Comparison of ENCODE assay signal across 10 cellular contexts in genomic region chr11:35146711-35147110, GRCh38. TPM values are rescaled to one million over a fixed set of nuclear protein-coding genes. Genes with fewer than 3 reads are reported as not detected.
A peak's percentile ranks its signal among the peaks of the same experiment; 100 is the strongest.
DNase-seq lines count a peak whose midpoint lies in the region; ATAC-seq, FAIRE-seq and TF ChIP-seq lines count a peak whose summit lies in the region.
"Had no signal": no experiment of that assay in that cellular context is flagged by ENCODE, and none has a peak within 500 bp of the region (broad histone marks: within the 10 kb centered on the region; RNA-seq: fewer than 3 reads in every experiment).

No MANE protein-coding gene starts in this region.

- H3K27ac ChIP-seq in keratinocyte (ENCODE audit: control insufficient read depth, insufficient read depth, low read length): peak overlapping the region; percentile 66

- POLR2A ChIA-PET in activated CD4-positive, alpha-beta memory T cell treated with anti-CD3 and anti-CD28 coated beads for 36 hours (lab: Charles Lee): interaction anchor here (0.8 to 3.7 kb wide), 21 partner anchors 8 to 137 kb away, joined by 3 to 65 read pairs (median 5); no protein-coding TSS in a partner anchor

- H3K9me1 ChIP-seq in keratinocyte (ENCODE audit: control insufficient read depth, extremely low read depth, insufficient read depth, low read length): peaks cover 2% of the 10 kb centered on the region

- H3K4me3 ChIP-seq in keratinocyte (ENCODE audit: control insufficient read depth in 2 of 3, extremely low read depth in 1 of 3, insufficient read depth in 2 of 3, low read depth in 1 of 3, low read length in 3 of 3): peak overlapping the region in 1 of 3 experiments; percentile 9

- no peak overlapping the region for H3K9ac ChIP-seq in keratinocyte (ENCODE audit: control insufficient read depth, extremely low read depth, insufficient read depth, low read length)

- H3K4me1 Mint-ChIP-seq in CD14-positive monocyte (peaks cover 79% of the 10 kb centered on the region), HFFc6 (ENCODE audit: low read depth) (peaks cover 100% of the 10 kb centered on the region)
- H3K4me1 Mint-ChIP-seq in activated CD4-positive, alpha-beta memory T cell treated with anti-CD3 and anti-CD28 coated beads for 36 hours (ENCODE audit: low read depth): peaks cover 90% of the 10 kb centered on the region

- H4K20me1 ChIP-seq in keratinocyte (ENCODE audit: control insufficient read depth, extremely low read depth, insufficient read depth, low read length): peaks cover 42% of the 10 kb centered on the region

- H3K9me3 Mint-ChIP-seq in CD14-positive monocyte: peaks cover 0 to 2% (median 0%) of the 10 kb centered on the region in 7 donors
- 0 out of 2 replicates have a peak, but pooled peaks cover 4% of the 10 kb centered on the region for H3K9me3 Mint-ChIP-seq in HFFc6
- H3K9me3 Mint-ChIP-seq in activated CD4-positive, alpha-beta memory T cell treated with anti-CD3 and anti-CD28 coated beads for 36 hours: no peaks in the 10 kb centered on the region

- peaks cover 68% of the 10 kb centered on the region for H3K4me1 ChIP-seq in keratinocyte (ENCODE audit: control insufficient read depth, extremely low read depth, insufficient read depth, low read length)

- no peak overlapping the region for H3K4me3 Mint-ChIP-seq in CD14-positive monocyte
- peak overlapping the region; percentile 96 for H3K4me3 Mint-ChIP-seq in HFFc6
- peak overlapping the region; percentile 66 for H3K4me3 Mint-ChIP-seq in activated CD4-positive, alpha-beta memory T cell treated with anti-CD3 and anti-CD28 coated beads for 36 hours

- dilution Hi-C loops in keratinocyte (cut with MboI; ENCODE audit: extremely low pct_ligation_motif_present, low sequenced_read_pairs): no loop called here

- H3K27me3 ChIP-seq in keratinocyte (ENCODE audit: control insufficient read depth, extremely low read depth, insufficient read depth, low read length): no peaks in the 10 kb centered on the region

- no peaks in the 10 kb centered on the region for H3K9me3 ChIP-seq in keratinocyte (ENCODE audit: control insufficient read depth, low read depth, low read length)
- H3K9me3 ChIP-seq: Caco-2 had no signal

- H3K36me3 Mint-ChIP-seq in CD14-positive monocyte (peaks cover 72 to 95% of the 10 kb centered on the region in 2 donors), HFFc6 (ENCODE audit: low read depth) (peaks cover 85% of the 10 kb centered on the region)
- H3K36me3 Mint-ChIP-seq in activated CD4-positive, alpha-beta memory T cell treated with anti-CD3 and anti-CD28 coated beads for 36 hours: peaks cover 73% of the 10 kb centered on the region

- CTCF ChIA-PET in activated CD4-positive, alpha-beta memory T cell treated with anti-CD3 and anti-CD28 coated beads for 36 hours (lab: Charles Lee): interaction anchor here (0.9 to 7.9 kb wide), 10 partner anchors 9 to 149 kb away, joined by 3 to 113 read pairs (median 6); no protein-coding TSS in a partner anchor

- ATAC-seq in GM21447 (IDR thresholded peaks at IDR 0.05; ENCODE audit: unreplicated experiment) (no peak), HG03571 (IDR thresholded peaks at IDR 0.05; ENCODE audit: unreplicated experiment) (no peak), HG02870 (IDR thresholded peaks at IDR 0.05; ENCODE audit: unreplicated experiment) (no peak)

- FAIRE-seq in keratinocyte (lab: Jason Lieb, UNC): no peak

- H3K36me3 ChIP-seq in keratinocyte (ENCODE audit: control insufficient read depth in 2 of 2, extremely low read depth in 1 of 2, insufficient read depth in 2 of 2, low read length in 2 of 2): peaks cover 23 to 34% of the 10 kb centered on the region in 2 experiments

- DNase-seq in CD14-positive monocyte (ENCODE audit: low spot score): no peak
- no peak for DNase-seq in HFFc6
- DNase-seq in activated CD4-positive, alpha-beta memory T cell treated with anti-CD3 and anti-CD28 coated beads for 36 hours: no peak
- no peak for DNase-seq in keratinocyte (ENCODE audit: low read depth, low spot score)
- no peak for DNase-seq in NCI-H1092 (lab: John Stamatoyannopoulos, UW)
- DNase-seq: Caco-2; central memory CD4-positive, alpha-beta T cell had no signal

- TF ChIP-seq CTCF in CD14-positive monocyte (IDR thresholded peaks at IDR 0.05): no peak
- TF ChIP-seq CTCF in HFFc6 (IDR thresholded peaks at IDR 0.05): no peak
- no peak for TF ChIP-seq CTCF in keratinocyte (optimal IDR thresholded peaks at IDR 0.05 in 1 of 3, IDR thresholded peaks at IDR 0.05 in 1 of 3, conservative IDR thresholded peaks at IDR 0.05 in 1 of 3; ENCODE audit: extremely low read depth in 1 of 3, insufficient read depth in 2 of 3, low read length in 3 of 3)

- H3K79me2 ChIP-seq in keratinocyte (ENCODE audit: control insufficient read depth, insufficient read depth, low read length): peaks cover 97% of the 10 kb centered on the region

- H3K27me3 Mint-ChIP-seq in CD14-positive monocyte (ENCODE audit: low read depth in 3 of 3) (no peaks in the 10 kb centered on the region), HFFc6 (ENCODE audit: insufficient read depth) (peaks cover 46% of the 10 kb centered on the region)
- no peaks in the 10 kb centered on the region for H3K27me3 Mint-ChIP-seq in activated CD4-positive, alpha-beta memory T cell treated with anti-CD3 and anti-CD28 coated beads for 36 hours

- intact Hi-C loops in CD14-positive monocyte (cut with micrococcal nuclease): loop anchor here in 1 of 2 donors (10.0 kb wide), 2 partner anchors 222 to 238 kb away; no protein-coding TSS in a partner anchor
- intact Hi-C loops in activated CD4-positive, alpha-beta memory T cell treated with anti-CD3 and anti-CD28 coated beads for 36 hours (cut with micrococcal nuclease): loop anchor here (1.0 to 10.0 kb wide), 10 partner anchors 19 to 518 kb away; partner anchors contain the start of genes APIP, PDHX and TRIM44

- H3K4me2 ChIP-seq in keratinocyte (ENCODE audit: control insufficient read depth, extremely low read depth, insufficient read depth, low read depth, low read length): peak overlapping the region; percentile 48

- H2AFZ ChIP-seq in keratinocyte (ENCODE audit: control insufficient read depth, low read length): no peak overlapping the region

- H3K27ac Mint-ChIP-seq in CD14-positive monocyte (peak overlapping the region; percentile 59 to 98 (median 79)), HFFc6 (peak overlapping the region; percentile 92)
- peak overlapping the region; percentile 99 for H3K27ac Mint-ChIP-seq in activated CD4-positive, alpha-beta memory T cell treated with anti-CD3 and anti-CD28 coated beads for 36 hours

RNA-seq across cellular contexts. Expression of gene CD44, which starts 7.7 kb away (rescaled TPM):
- 100 to 1,000 TPM; 415 to 531 TPM for polyA plus RNA-seq in CD14-positive monocyte
- 1,000 to 10,000 TPM; 1,912 to 2,221 (median 2,175) TPM for total RNA-seq in HFFc6 (2021; fragmentation: NEBNext Ultra II Directional; extraction: Animal tissue kit (Norgen Biotek cat#: 25700))
- 100 to 1,000 TPM; 440 to 442 TPM for total RNA-seq in activated CD4-positive, alpha-beta memory T cell treated with anti-CD3 and anti-CD28 coated beads for 36 hours
- 1,621 to 2,271 TPM (median 2,038 TPM) in 3 replicates for polyA plus RNA-seq in keratinocyte
- polyA plus RNA-seq in keratinocyte (2011; ENCODE audit: low read depth): 1,899 TPM
- 704 and 1,157 TPM in 2 replicates for polyA plus RNA-seq in keratinocyte (2011; cell fraction: cytosol; rRNA removed)
- 3,164 and 3,631 TPM in 2 replicates for polyA plus RNA-seq in keratinocyte (2011; cell fraction: nucleus; rRNA removed)
- polyA plus RNA-seq in keratinocyte (2012; ENCODE audit: low replicate concordance): 637 and 1,345 TPM in 2 replicates
- 1,693 to 2,971 TPM (median 2,836 TPM) in 3 replicates for polyA minus RNA-seq in keratinocyte
- 1,343 TPM for polyA minus RNA-seq in keratinocyte (2011; cell fraction: cytosol; rRNA and poly(A)+ RNA removed)
- polyA minus RNA-seq in keratinocyte (2011; cell fraction: nucleus; rRNA and poly(A)+ RNA removed): 2,671 and 5,354 TPM in 2 replicates

Comparison
In these comparisons a context has a peak if more than half of its experiments do, and no peak if none do; other contexts are left out.
1. H3K4me3 Mint-ChIP-seq: peak in HFFc6 (single experiment) and activated CD4-positive, alpha-beta memory T cell treated with anti-CD3 and anti-CD28 coated beads for 36 hours (single experiment); none in CD14-positive monocyte (0 of 2).
2. RNA of gene CD44, which starts 7.7 kb away (total RNA-seq): 1,912 to 2,221 TPM in HFFc6; 440 to 442 TPM in activated CD4-positive, alpha-beta memory T cell treated with anti-CD3 and anti-CD28 coated beads for 36 hours; every median in the first group is over 4 times any median in the second.
3. Peak in every context shown above with its lines, with median percentiles within 50 percentile points of each other: H3K27ac Mint-ChIP-seq.